In the genomic region with DNA sequence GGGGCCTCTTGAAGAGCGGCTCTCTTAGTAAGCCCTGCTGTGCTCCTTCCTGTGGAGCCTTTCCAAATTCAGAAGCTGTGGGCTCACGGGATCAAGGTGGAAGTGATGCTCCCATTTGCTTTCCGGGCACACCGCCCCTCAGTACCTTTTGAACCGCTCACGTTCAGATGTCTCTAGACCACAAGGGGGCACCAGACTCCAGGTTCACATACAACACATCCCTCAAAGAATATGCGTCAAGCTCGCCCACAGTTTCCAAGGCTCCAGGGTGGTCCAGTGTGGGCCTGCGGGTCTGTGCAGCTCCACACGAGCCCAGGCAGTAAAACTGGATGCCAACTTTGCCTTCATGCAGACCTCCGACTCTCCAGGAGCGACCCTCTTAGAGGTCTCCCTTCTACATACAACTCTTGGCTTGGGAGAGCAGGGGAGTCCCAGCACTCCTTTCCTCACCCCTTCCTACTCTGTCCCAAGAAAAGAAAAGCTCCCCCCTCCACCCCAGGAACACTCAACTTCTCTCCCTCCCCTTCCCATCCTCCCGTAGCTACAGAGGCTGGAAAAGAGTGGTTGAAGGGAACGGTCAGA, we compare ENCODE assay signal across 8 cellular contexts. TPM values are rescaled to one million over a fixed set of nuclear protein-coding genes. Genes with fewer than 3 reads are reported as not detected.
DNase-seq lines count a peak whose midpoint lies in the region; ATAC-seq, FAIRE-seq and TF ChIP-seq lines count a peak whose summit lies in the region.

No MANE protein-coding gene starts in this region.

- no peaks in the 10 kb centered on the region for H3K9me3 Mint-ChIP-seq in WTC11

- CTCF ChIA-PET in WTC11 (lab: Charles Lee), result interaction anchor here (0.5 to 4.1 kb wide), 27 partner anchors 9 to 471 kb away, joined by 3 to 41 read pairs (median 3); partner anchors contain the start of gene PDK3

- ATAC-seq in WTC11, result peak; percentile 67
- ATAC-seq in left colon, result peak; percentile 61
- no peak for ATAC-seq in HG03139 (IDR thresholded peaks at IDR 0.05; ENCODE audit: unreplicated experiment)

- peak overlapping the region; percentile 66 for H3K4me3 Mint-ChIP-seq in WTC11

- H3K4me1 Mint-ChIP-seq in WTC11, result peaks cover 52% of the 10 kb centered on the region

- H3K27me3 Mint-ChIP-seq in WTC11 (ENCODE audit: low read depth), result peaks cover 18% of the 10 kb centered on the region

- H3K27me3 ChIP-seq in bronchial epithelial cell (ENCODE audit: control insufficient read depth, insufficient read depth, low read length), result no peaks in the 10 kb centered on the region

- intact Hi-C loops in left colon (cut with DNase I, micrococcal nuclease), result loop anchor here in 1 of 2 donors (10.0 kb wide), 2 partner anchors 63 to 133 kb away; no protein-coding TSS in a partner anchor

- POLR2A ChIA-PET in WTC11 (lab: Charles Lee), result interaction anchor here (0.5 to 1.9 kb wide), 2 partner anchors 16 to 21 kb away, joined by 7 to 8 read pairs; no protein-coding TSS in a partner anchor

- FAIRE-seq in D721Med (lab: Jason Lieb, UNC), result no peak
- no peak for FAIRE-seq in bronchial epithelial cell (lab: Jason Lieb, UNC)

- H3K36me3 ChIP-seq in bronchial epithelial cell (ENCODE audit: control insufficient read depth, insufficient read depth, low read length), result no peaks in the 10 kb centered on the region

- DNase-seq in D721Med (ENCODE audit: insufficient read length, low spot score) (no peak), H4 (ENCODE audit: low spot score) (peak; percentile 56), NCI-H1694 (lab: John Stamatoyannopoulos, UW) (peak; percentile 37), WTC11 (ENCODE audit: low spot score) (peak; percentile 74), bronchial epithelial cell (ENCODE audit: low read depth) (peak; percentile 43), left colon (peak; percentile 53 to 68)
- DNase-seq in stimulated activated CD4-positive, alpha-beta T cell treated with anti-CD3 and anti-CD28 coated beads, TNF-alpha, amount 100 ng/mL, for 24 hours (ENCODE audit: low read depth in 3 of 3), result peak; percentile 22 to 41 (median 34)

- H3K4me3 ChIP-seq in bronchial epithelial cell (ENCODE audit: low read depth, low read length), result no peak overlapping the region

- TF ChIP-seq CTCF in D721Med (IDR thresholded peaks at IDR 0.05; ENCODE audit: insufficient read depth, missing control alignments) (peak; percentile 49), WTC11 (IDR thresholded peaks at IDR 0.05) (peak; percentile 45; the same call in 1 of the 2 replicates), bronchial epithelial cell (IDR thresholded peaks at IDR 0.05; ENCODE audit: insufficient read depth, low read length, severe bottlenecking) (peak; percentile 68)

- no peaks in the 10 kb centered on the region for H3K36me3 Mint-ChIP-seq in WTC11

- H3K27ac Mint-ChIP-seq in WTC11, result peak overlapping the region; percentile 85

TF ChIP-seq in WTC11, 78 proteins besides CTCF, POLR2A, EP300 and RAD21 (continues in another document):
- TF ChIP-seq ZNF219 (CRISPR knock-in tag; IDR thresholded peaks at IDR 0.05; ENCODE audit: borderline replicate concordance), result no peak
- TF ChIP-seq, protein P1, sequence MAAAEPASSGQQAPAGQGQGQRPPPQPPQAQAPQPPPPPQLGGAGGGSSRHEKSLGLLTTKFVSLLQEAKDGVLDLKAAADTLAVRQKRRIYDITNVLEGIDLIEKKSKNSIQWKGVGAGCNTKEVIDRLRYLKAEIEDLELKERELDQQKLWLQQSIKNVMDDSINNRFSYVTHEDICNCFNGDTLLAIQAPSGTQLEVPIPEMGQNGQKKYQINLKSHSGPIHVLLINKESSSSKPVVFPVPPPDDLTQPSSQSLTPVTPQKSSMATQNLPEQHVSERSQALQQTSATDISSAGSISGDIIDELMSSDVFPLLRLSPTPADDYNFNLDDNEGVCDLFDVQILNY (CRISPR knock-in tag; IDR thresholded peaks at IDR 0.05), result no peak
- no peak for TF ChIP-seq ATF2 (CRISPR knock-in tag; IDR thresholded peaks at IDR 0.05; ENCODE audit: borderline replicate concordance, low read depth)
- no peak for TF ChIP-seq ZMAT4 (CRISPR knock-in tag; IDR thresholded peaks at IDR 0.05)
- no peak for TF ChIP-seq PRRX2 (CRISPR knock-in tag; IDR thresholded peaks at IDR 0.05)
- no peak for TF ChIP-seq ETV6 (CRISPR knock-in tag; IDR thresholded peaks at IDR 0.05)
- no peak for TF ChIP-seq AR (CRISPR knock-in tag; IDR thresholded peaks at IDR 0.05)
- no peak for TF ChIP-seq STAT6 (CRISPR knock-in tag; conservative IDR thresholded peaks at IDR 0.05; ENCODE audit: low read depth)
- TF ChIP-seq TCF7 (CRISPR knock-in tag; IDR thresholded peaks at IDR 0.05; ENCODE audit: low read depth), result no peak
- TF ChIP-seq ELF4 (CRISPR knock-in tag; IDR thresholded peaks at IDR 0.05; ENCODE audit: low read depth), result no peak
- TF ChIP-seq, protein P2, sequence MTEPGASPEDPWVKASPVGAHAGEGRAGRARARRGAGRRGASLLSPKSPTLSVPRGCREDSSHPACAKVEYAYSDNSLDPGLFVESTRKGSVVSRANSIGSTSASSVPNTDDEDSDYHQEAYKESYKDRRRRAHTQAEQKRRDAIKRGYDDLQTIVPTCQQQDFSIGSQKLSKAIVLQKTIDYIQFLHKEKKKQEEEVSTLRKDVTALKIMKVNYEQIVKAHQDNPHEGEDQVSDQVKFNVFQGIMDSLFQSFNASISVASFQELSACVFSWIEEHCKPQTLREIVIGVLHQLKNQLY (CRISPR knock-in tag; IDR thresholded peaks at IDR 0.05), result no peak
- TF ChIP-seq KAT7 (CRISPR knock-in tag; IDR thresholded peaks at IDR 0.05; ENCODE audit: borderline replicate concordance), result no peak

RNA-seq across cellular contexts. Expression of gene SUPT20HL1, which starts 11.0 kb away (rescaled TPM):
- not detected in 2 replicates for total RNA-seq in H4 (2014; rRNA removed; shearing (Covaris generic))
- total RNA-seq in WTC11 (2021) (not detected in 3 replicates), bronchial epithelial cell (under 0.01 TPM in 1 of 2 replicates, not detected in the other), left colon (not detected)

RNA-seq across cellular contexts. Expression of gene SUPT20HL2, which starts 57.6 kb away (rescaled TPM):
- not detected in 2 replicates for total RNA-seq in H4 (2014; rRNA removed; shearing (Covaris generic))
- total RNA-seq in WTC11 (2021), result not detected in 3 replicates
- not detected in 2 replicates for total RNA-seq in bronchial epithelial cell
- not detected for total RNA-seq in left colon
